ENCODE assay signal across 15 cellular contexts in genomic region chr1:111209622-111210021, GRCh38. TPM values are rescaled to one million over a fixed set of nuclear protein-coding genes. Genes with fewer than 3 reads are reported as not detected.
"Had no signal": no experiment of that assay in that cellular context is flagged by ENCODE, and none has a peak within 500 bp of the region (broad histone marks: within the 10 kb centered on the region; RNA-seq: fewer than 3 reads in every experiment).

No MANE protein-coding gene starts in this region.

- H3K4me3 Mint-ChIP-seq: natural killer cell, neural crest cell had no signal

- ATAC-seq: natural killer cell had no signal

- DNase-seq: effector memory CD4-positive, alpha-beta T cell; foreskin melanocyte; head of caudate nucleus; natural killer cell; posterior cingulate gyrus; small intestine; stimulated activated CD4-positive, alpha-beta T cell treated with anti-CD3 and anti-CD28 coated beads, Interleukin-12 subunit alpha, Interleukin-12 subunit beta, amount 100 ng/mL, for 4 hours; stimulated activated CD4-positive, alpha-beta T cell treated with anti-CD3 and anti-CD28 coated beads, Interleukin-2, amount 100 ng/mL, for 48 hours; stimulated activated naive CD4-positive, alpha-beta T cell treated with Interleukin-2 at 50 U/mL for 16 hours had no signal

- H3K36me3 Mint-ChIP-seq: natural killer cell had no signal

- H3K4me1 Mint-ChIP-seq: neural crest cell had no signal

- H3K27ac ChIP-seq: hepatocyte had no signal

- H3K4me3 ChIP-seq: hepatocyte had no signal

- H3K9me3 Mint-ChIP-seq: natural killer cell, neural crest cell had no signal

- H3K27me3 ChIP-seq: hepatocyte had no signal

- H3K27ac Mint-ChIP-seq: natural killer cell had no signal

RNA-seq across cellular contexts. Expression of gene DENND2D, which starts 9.2 kb away (rescaled TPM):
- total RNA-seq: neural crest cell, osteocyte had no signal

RNA-seq across cellular contexts. Expression of gene CHI3L2, which starts 17.9 kb away (rescaled TPM):
- total RNA-seq: epithelial cell of proximal tubule, lung microvascular endothelial cell, neural crest cell, osteocyte, pulmonary artery endothelial cell had no signal
